In genomic region chr4:39541987-39542632, GRCh38 we compare ENCODE assay signal across 25 cellular contexts. TPM values are rescaled to one million over a fixed set of nuclear protein-coding genes. Genes with fewer than 3 reads are reported as not detected.
DNase-seq lines count a peak whose midpoint lies in the region; ATAC-seq, FAIRE-seq and TF ChIP-seq lines count a peak whose summit lies in the region.
"Had no signal": no experiment of that assay in that cellular context is flagged by ENCODE, and none has a peak within 500 bp of the region (broad histone marks: within the 10 kb centered on the region; RNA-seq: fewer than 3 reads in every experiment).

No MANE protein-coding gene starts in this region.

- no peak overlapping the region for H3K4me3 Mint-ChIP-seq in stimulated activated naive B cell treated with anti-CD40 and anti-IgM and Interleukin-4, amounts not matched to agents 10 μg/mL and 1 μg/mL and 100 μg/mL, for 72 hours
- H3K4me3 Mint-ChIP-seq: activated B cell treated with CpG ODN at 0.5 μM for 24 hours; activated CD4-positive, alpha-beta memory T cell treated with anti-CD3 and anti-CD28 coated beads, Interleukin-2, amount 10 ng/mL, durations not matched to agents 7 days and 5 days; neural progenitor cell; stimulated activated effector memory CD8-positive, alpha-beta T cell treated with anti-CD3 and anti-CD28 coated beads, Interleukin-12 subunit alpha, Interleukin-12 subunit beta, amount 100 ng/mL, for 72 hours; T-helper 17 cell had no signal

- H2BK120ac ChIP-seq in IMR-90 (ENCODE audit: low read depth, low read length) = no peak overlapping the region

- ATAC-seq in IMR-90 (ENCODE audit: low read depth) (no peak), left colon (peak; percentile 3), GM19328 (IDR thresholded peaks at IDR 0.05; ENCODE audit: unreplicated experiment) (no peak)
- no peak for ATAC-seq in stimulated activated naive B cell treated with anti-CD40 and anti-IgM and Interleukin-4, amounts not matched to agents 10 μg/mL and 1 μg/mL and 100 μg/mL, for 72 hours (replicated peaks)
- ATAC-seq: stimulated activated effector memory CD8-positive, alpha-beta T cell treated with anti-CD3 and anti-CD28 coated beads, Interleukin-12 subunit alpha, Interleukin-12 subunit beta, amount 100 ng/mL, for 72 hours; T-helper 17 cell had no signal

- H3K9me3 Mint-ChIP-seq in stimulated activated naive B cell treated with anti-CD40 and anti-IgM and Interleukin-4, amounts not matched to agents 10 μg/mL and 1 μg/mL and 100 μg/mL, for 72 hours = no peaks in the 10 kb centered on the region
- H3K9me3 Mint-ChIP-seq: activated B cell treated with CpG ODN at 0.5 μM for 24 hours; activated CD4-positive, alpha-beta memory T cell treated with anti-CD3 and anti-CD28 coated beads, Interleukin-2, amount 10 ng/mL, durations not matched to agents 7 days and 5 days; neural progenitor cell; stimulated activated effector memory CD8-positive, alpha-beta T cell treated with anti-CD3 and anti-CD28 coated beads, Interleukin-12 subunit alpha, Interleukin-12 subunit beta, amount 100 ng/mL, for 72 hours had no signal

- POLR2A ChIA-PET in IMR-90 (lab: Charles Lee; ENCODE audit: unreplicated experiment) = no interaction called here

- no peak overlapping the region for H2AK9ac ChIP-seq in IMR-90 (replicated peaks; ENCODE audit: low read depth, low read length, poor library complexity)

- peaks cover 15 to 16% of the 10 kb centered on the region in 2 experiments; a peak in 3 of 4 replicates for H3K79me1 ChIP-seq in IMR-90 (ENCODE audit: low read depth in 1 of 2, low read length in 2 of 2)

- 0 out of 2 replicates have a peak, but pooled peaks cover 3% of the 10 kb centered on the region for H4K20me1 ChIP-seq in IMR-90 (ENCODE audit: insufficient read depth, low read length)

- in situ Hi-C loops in IMR-90 (cut with MboI; ENCODE audit: low sequenced_read_pairs) = no loop called here

- intact Hi-C loops in IMR-90 (cut with micrococcal nuclease) (no loop called here), left colon (cut with DNase I, micrococcal nuclease) (no loop called here)

- no peak overlapping the region for H3K4me2 ChIP-seq in IMR-90 (ENCODE audit: low read depth, low read length)
- H3K4me2 ChIP-seq: neural progenitor cell had no signal

- H3K14ac ChIP-seq in IMR-90 (replicated peaks; ENCODE audit: low read depth, low read length) = no peak overlapping the region

- no peak overlapping the region for H3K27ac ChIP-seq in IMR-90 (ENCODE audit: insufficient read depth, low read length)
- peak overlapping the region in 1 of 4 donors; percentile 28 for H3K27ac ChIP-seq in Peyer's patch
- H3K27ac ChIP-seq: neural progenitor cell, tibial nerve had no signal

- TF ChIP-seq POLR2A in IMR-90 (IDR thresholded peaks at IDR 0.05; ENCODE audit: low read depth, low read length) (no peak), Peyer's patch (IDR thresholded peaks at IDR 0.05) (no peak)

- CTCF ChIA-PET in IMR-90 (lab: Yijun Ruan, JAX) = no interaction called here

- no peak for TF ChIP-seq CTCF in IMR-90 (conservative IDR thresholded peaks at IDR 0.05; ENCODE audit: low read depth, low read length)
- no peak for TF ChIP-seq CTCF in bronchial epithelial cell (IDR thresholded peaks at IDR 0.05; ENCODE audit: insufficient read depth, low read length, severe bottlenecking)
- no peak for TF ChIP-seq CTCF in Peyer's patch (IDR thresholded peaks at IDR 0.05)

- H3K36me3 Mint-ChIP-seq in stimulated activated naive B cell treated with anti-CD40 and anti-IgM and Interleukin-4, amounts not matched to agents 10 μg/mL and 1 μg/mL and 100 μg/mL, for 72 hours = peaks cover 1 to 4% of the 10 kb centered on the region in 2 donors
- H3K36me3 Mint-ChIP-seq: neural progenitor cell; stimulated activated effector memory CD8-positive, alpha-beta T cell treated with anti-CD3 and anti-CD28 coated beads, Interleukin-12 subunit alpha, Interleukin-12 subunit beta, amount 100 ng/mL, for 72 hours had no signal

- DNase-seq in IMR-90 (no peak), bronchial epithelial cell (ENCODE audit: low read depth) (peak; percentile 81), left colon (no peak), H4 (ENCODE audit: low spot score) (no peak), Peyer's patch (no peak)
- DNase-seq in stimulated activated naive B cell treated with anti-CD40 and anti-IgM and Interleukin-4, amounts not matched to agents 10 μg/mL and 1 μg/mL and 100 μg/mL, for 72 hours = no peak
- no peak for DNase-seq in central memory CD4-positive, alpha-beta T cell
- DNase-seq: activated B cell treated with CpG ODN at 0.5 μM for 24 hours; activated CD4-positive, alpha-beta memory T cell treated with anti-CD3 and anti-CD28 coated beads, Interleukin-2, amount 10 ng/mL, durations not matched to agents 7 days and 5 days; activated naive CD4-positive, alpha-beta T cell treated with anti-CD3 and anti-CD28 coated beads, Interleukin-2, amount 50 U/mL, for 16 hours; activated T-cell treated with anti-CD3 and anti-CD28 coated beads, Interleukin-2, amount 50 U/mL, for 1 hour; DND-41; hippocampal formation; mucosa of descending colon; NCI-H1436; NCI-H2171; NCI-H69; retina; T-helper 17 cell had no signal

- H3K4me3 ChIP-seq in IMR-90 (ENCODE audit: insufficient read depth, low read depth, low read length) (no peak overlapping the region), bronchial epithelial cell (ENCODE audit: low read depth, low read length) (no peak overlapping the region), Peyer's patch (no peak overlapping the region)
- H3K4me3 ChIP-seq: mucosa of descending colon, neural progenitor cell, tibial nerve had no signal

- no peaks in the 10 kb centered on the region for H3K9me3 ChIP-seq in IMR-90 (ENCODE audit: control insufficient read depth, insufficient read depth, low read length)
- H3K9me3 ChIP-seq in Peyer's patch = no peaks in the 10 kb centered on the region
- H3K9me3 ChIP-seq: mucosa of descending colon, tibial nerve had no signal

- TF ChIP-seq RAD21 in IMR-90 (IDR thresholded peaks at IDR 0.05; ENCODE audit: low read length) = no peak

- H3K36me3 ChIP-seq in IMR-90 (ENCODE audit: control insufficient read depth, insufficient read depth, low read length) = no peaks in the 10 kb centered on the region
- no peaks in the 10 kb centered on the region for H3K36me3 ChIP-seq in bronchial epithelial cell (ENCODE audit: control insufficient read depth, insufficient read depth, low read length)
- H3K36me3 ChIP-seq in Peyer's patch = no peaks in the 10 kb centered on the region
- H3K36me3 ChIP-seq: neural progenitor cell had no signal

- H2AFZ ChIP-seq in IMR-90 (replicated peaks; ENCODE audit: low read length, poor library complexity) = no peak overlapping the region
- H2AFZ ChIP-seq: neural progenitor cell had no signal

- H3K18ac ChIP-seq in IMR-90 (ENCODE audit: low read depth, low read length) = no peak overlapping the region

- H3K4me1 ChIP-seq in IMR-90 (ENCODE audit: control insufficient read depth, insufficient read depth, low read length) = peaks cover 24% of the 10 kb centered on the region
- H3K4me1 ChIP-seq in Peyer's patch = peaks cover 0 to 15% (median 0%) of the 10 kb centered on the region in 4 donors

- BruUV-seq in IMR-90 (replicated peaks; lab: Mats Ljungman, UMichigan) = no TSS peak

- no peak overlapping the region for H3K9ac ChIP-seq in IMR-90 (ENCODE audit: low read depth, low read length)
- H3K9ac ChIP-seq: neural progenitor cell had no signal

- no peak overlapping the region for H2BK15ac ChIP-seq in IMR-90 (ENCODE audit: low read depth, low read length)

- no peak overlapping the region for H2BK20ac ChIP-seq in IMR-90 (ENCODE audit: low read depth, low read length)

- H3K9me1 ChIP-seq in IMR-90 (ENCODE audit: insufficient read depth, low read length) = peaks cover 4% of the 10 kb centered on the region; the same call in 1 of the 2 replicates

- H4K91ac ChIP-seq in IMR-90 (ENCODE audit: insufficient read depth, low read depth, low read length) = no peak overlapping the region

- no peak overlapping the region for H3K23ac ChIP-seq in IMR-90 (ENCODE audit: low read depth, low read length)

- no peaks in the 10 kb centered on the region for H3K27me3 Mint-ChIP-seq in stimulated activated naive B cell treated with anti-CD40 and anti-IgM and Interleukin-4, amounts not matched to agents 10 μg/mL and 1 μg/mL and 100 μg/mL, for 72 hours
- H3K27me3 Mint-ChIP-seq: activated B cell treated with CpG ODN at 0.5 μM for 24 hours; activated CD4-positive, alpha-beta memory T cell treated with anti-CD3 and anti-CD28 coated beads, Interleukin-2, amount 10 ng/mL, durations not matched to agents 7 days and 5 days; T-helper 17 cell had no signal

- FAIRE-seq in bronchial epithelial cell (lab: Jason Lieb, UNC) = peak; percentile 18
- FAIRE-seq: astrocyte, colon had no signal

- dilution Hi-C loops in IMR-90 (cut with HindIII; ENCODE audit: low sequenced_read_pairs, unreplicated experiment) = no loop called here

- no peak overlapping the region for H3K4ac ChIP-seq in IMR-90 (ENCODE audit: low read depth, low read length)

- H2AK5ac ChIP-seq in IMR-90 (ENCODE audit: low read depth, low read length) = no peak overlapping the region

- no peak overlapping the region for H3K56ac ChIP-seq in IMR-90 (ENCODE audit: extremely low read depth, insufficient read depth, low read length)

- H3K27me3 ChIP-seq in IMR-90 (ENCODE audit: control insufficient read depth, insufficient read depth, low read length) = no peaks in the 10 kb centered on the region
- no peaks in the 10 kb centered on the region for H3K27me3 ChIP-seq in bronchial epithelial cell (ENCODE audit: control insufficient read depth, insufficient read depth, low read length)
- no peaks in the 10 kb centered on the region for H3K27me3 ChIP-seq in Peyer's patch
- H3K27me3 ChIP-seq: neural progenitor cell, tibial nerve had no signal

- H3K27ac Mint-ChIP-seq in stimulated activated naive B cell treated with anti-CD40 and anti-IgM and Interleukin-4, amounts not matched to agents 10 μg/mL and 1 μg/mL and 100 μg/mL, for 72 hours = peak overlapping the region; percentile 25
- H3K27ac Mint-ChIP-seq: activated B cell treated with CpG ODN at 0.5 μM for 24 hours; activated CD4-positive, alpha-beta memory T cell treated with anti-CD3 and anti-CD28 coated beads, Interleukin-2, amount 10 ng/mL, durations not matched to agents 7 days and 5 days; neural progenitor cell; stimulated activated effector memory CD8-positive, alpha-beta T cell treated with anti-CD3 and anti-CD28 coated beads, Interleukin-12 subunit alpha, Interleukin-12 subunit beta, amount 100 ng/mL, for 72 hours; T-helper 17 cell had no signal

- H2BK5ac ChIP-seq in IMR-90 (ENCODE audit: low read depth, low read length, poor library complexity, severe bottlenecking) = no peak overlapping the region

- no peaks in the 10 kb centered on the region for H3K4me1 Mint-ChIP-seq in stimulated activated naive B cell treated with anti-CD40 and anti-IgM and Interleukin-4, amounts not matched to agents 10 μg/mL and 1 μg/mL and 100 μg/mL, for 72 hours
- H3K4me1 Mint-ChIP-seq: activated CD4-positive, alpha-beta memory T cell treated with anti-CD3 and anti-CD28 coated beads, Interleukin-2, amount 10 ng/mL, durations not matched to agents 7 days and 5 days; neural progenitor cell; stimulated activated effector memory CD8-positive, alpha-beta T cell treated with anti-CD3 and anti-CD28 coated beads, Interleukin-12 subunit alpha, Interleukin-12 subunit beta, amount 100 ng/mL, for 72 hours; T-helper 17 cell had no signal

- 60% methylated on average over 2 of the region's 7 CpGs; no CpG with 5 or more reads in 1 of the 2 experiments for WGBS in IMR-90 (ENCODE audit: extremely low coverage in 2 of 2, insufficient read length in 1 of 2), 2 experiments

- peak overlapping the region in 1 of 2 experiments; percentile 2; a peak in 1 of 4 replicates for H4K8ac ChIP-seq in IMR-90 (ENCODE audit: low read depth in 2 of 2, low read length in 2 of 2)

- H4K5ac ChIP-seq in IMR-90 (ENCODE audit: low read depth, low read length) = no peak overlapping the region

RNA-seq across cellular contexts. Expression of gene UGDH, which starts 14.9 kb away (rescaled TPM):
- total RNA-seq in IMR-90 (2012; rRNA removed) (257 and 600 TPM in 2 replicates), bronchial epithelial cell (43.1 and 65.0 TPM in 2 replicates), left colon (100 to 1,000 TPM; 208 to 303 TPM), Peyer's patch (100 to 1,000 TPM; 168 to 335 (median 204) TPM)
- 53.7 and 69.2 TPM in 2 replicates for polyA plus RNA-seq in IMR-90 (2012; rRNA removed)
- polyA plus RNA-seq in IMR-90 (2012; cell fraction: cytosol; rRNA removed) = 96.2 and 97.8 TPM in 2 replicates
- 30.0 and 57.9 TPM in 2 replicates for polyA plus RNA-seq in IMR-90 (2012; cell fraction: nucleus; rRNA removed; ENCODE audit: low replicate concordance)
- total RNA-seq in H4 (2014; rRNA removed; shearing (Covaris generic)) = 118 and 170 TPM in 2 replicates
